Comparison of ENCODE assay signal across 9 cellular contexts in the genomic region with DNA sequence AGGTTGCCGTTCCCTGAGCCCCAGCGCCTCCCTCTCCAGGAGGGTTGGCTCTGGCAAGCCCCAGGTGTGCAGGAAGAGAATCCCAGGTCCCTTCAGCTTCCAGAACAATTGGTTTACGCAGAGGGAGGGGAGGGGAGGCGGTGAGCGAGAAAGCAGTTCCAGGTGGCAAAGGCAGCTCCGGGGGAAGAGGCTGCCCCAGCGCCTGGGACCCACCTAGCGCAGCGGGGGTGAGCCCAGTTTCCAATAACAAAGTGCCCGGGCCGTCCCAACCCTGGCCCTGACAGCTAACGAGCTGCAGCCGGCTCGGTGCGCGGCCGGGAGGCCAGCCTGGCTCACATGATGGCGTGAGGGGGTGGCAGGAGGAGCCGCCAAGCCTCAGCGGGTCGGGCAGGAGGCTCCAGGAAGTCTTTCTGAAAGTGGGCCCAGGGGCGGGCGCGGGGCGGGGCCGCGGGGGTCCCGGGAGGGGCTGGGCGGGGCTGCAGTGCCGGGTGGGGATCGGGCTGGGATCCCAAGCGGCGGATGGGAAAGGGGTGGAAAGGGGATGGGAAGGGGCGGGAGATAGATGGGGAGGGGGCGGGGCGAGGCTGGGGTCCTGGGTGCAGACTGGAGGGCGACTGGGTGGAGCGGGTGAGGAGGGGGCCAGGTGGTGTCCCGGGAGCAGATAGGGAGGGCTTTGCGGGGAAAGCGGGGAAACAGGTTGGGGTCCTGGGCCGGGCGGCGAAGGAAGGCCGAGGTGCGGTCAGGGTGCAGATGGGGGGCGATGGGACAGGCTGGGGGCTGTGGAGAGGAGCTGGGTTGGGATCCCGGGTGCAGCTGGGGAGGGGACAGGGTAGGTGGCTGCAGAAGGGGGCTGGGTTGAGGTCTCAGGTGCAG. TPM values are rescaled to one million over a fixed set of nuclear protein-coding genes. Genes with fewer than 3 reads are reported as not detected.
A peak's percentile ranks its signal among the peaks of the same experiment; 100 is the strongest.
DNase-seq lines count a peak whose midpoint lies in the region; ATAC-seq and TF ChIP-seq lines count a peak whose summit lies in the region.
"Had no signal": no experiment of that assay in that cellular context is flagged by ENCODE, and none has a peak within 500 bp of the region (broad histone marks: within the 10 kb centered on the region; RNA-seq: fewer than 3 reads in every experiment).

No MANE protein-coding gene starts in this region.

- H3K9me3 ChIP-seq in BLaER1 treated with 17β-estradiol and CSF1 and Interleukin-3, amounts not matched to agents 10 nM and 100 nM (replicated peaks in 1 of 11), result no peaks in the 10 kb centered on the region
- H3K9me3 ChIP-seq in adipocyte (ENCODE audit: control insufficient read depth, low read length), result no peaks in the 10 kb centered on the region
- H3K9me3 ChIP-seq in right atrium auricular region, result no peaks in the 10 kb centered on the region
- no peaks in the 10 kb centered on the region for H3K9me3 ChIP-seq in parathyroid adenoma (ENCODE audit: control insufficient read depth, low read length)

- ATAC-seq in HG02840 (IDR thresholded peaks at IDR 0.05; ENCODE audit: low FRiP score, unreplicated experiment), result no peak

- peaks cover 0 to 8% (median 0%) of the 10 kb centered on the region in 11 experiments; a peak in 2 of 22 replicates for H4K20me1 ChIP-seq in BLaER1 treated with 17β-estradiol and CSF1 and Interleukin-3, amounts not matched to agents 10 nM and 100 nM

- H3K9ac ChIP-seq in BLaER1 treated with 17β-estradiol and CSF1 and Interleukin-3, amounts not matched to agents 10 nM and 100 nM, result peak overlapping the region in 10 of 11 experiments; percentile 49 to 79 (median 74); a peak in 17 of 22 replicates
- H3K9ac ChIP-seq in adipocyte (ENCODE audit: low read length), result peak overlapping the region; percentile 79
- no peak overlapping the region for H3K9ac ChIP-seq in parathyroid adenoma

- TF ChIP-seq CTCF in right atrium auricular region (IDR thresholded peaks at IDR 0.05) (no peak), parathyroid adenoma (IDR thresholded peaks at IDR 0.05) (no peak)

- TF ChIP-seq EP300 in Ishikawa (IDR thresholded peaks at IDR 0.05; ENCODE audit: borderline replicate concordance), result peak; percentile 81

- H3K4me3 ChIP-seq in BLaER1 treated with 17β-estradiol and CSF1 and Interleukin-3, amounts not matched to agents 10 nM and 100 nM, result peak overlapping the region; percentile 31 to 65 (median 54); a peak in 19 of 20 replicates
- H3K4me3 ChIP-seq in adipocyte (ENCODE audit: low read length) (peak overlapping the region; percentile 52), right atrium auricular region (peak overlapping the region; percentile 4 to 41), parathyroid adenoma (ENCODE audit: low read depth, low read length) (no peak overlapping the region)

- no peaks in the 10 kb centered on the region for H3K36me3 ChIP-seq in BLaER1 treated with 17β-estradiol and CSF1 and Interleukin-3, amounts not matched to agents 10 nM and 100 nM
- H3K36me3 ChIP-seq in adipocyte (ENCODE audit: control insufficient read depth, insufficient read depth, low read length, severe bottlenecking) (peaks cover 6% of the 10 kb centered on the region), right atrium auricular region (no peaks in the 10 kb centered on the region), parathyroid adenoma (ENCODE audit: control insufficient read depth, insufficient read depth, low read length) (no peaks in the 10 kb centered on the region)

- peak overlapping the region; percentile 88 to 99 (median 97) for H3K4me2 ChIP-seq in BLaER1 treated with 17β-estradiol and CSF1 and Interleukin-3, amounts not matched to agents 10 nM and 100 nM
- H3K4me2 ChIP-seq in parathyroid adenoma (ENCODE audit: low read length), result no peak overlapping the region

- H3K27ac ChIP-seq in BLaER1 treated with 17β-estradiol and CSF1 and Interleukin-3, amounts not matched to agents 10 nM and 100 nM, result peak overlapping the region in 9 of 11 experiments; percentile 36 to 78 (median 69); a peak in 17 of 22 replicates
- peak overlapping the region; percentile 76 to 93 for H3K27ac ChIP-seq in right atrium auricular region
- no peak overlapping the region for H3K27ac ChIP-seq in parathyroid adenoma

- peak; percentile 76 for DNase-seq in adipocyte (ENCODE audit: low read depth)
- DNase-seq in right atrium auricular region (ENCODE audit: low spot score), result peak; percentile 79
- DNase-seq in HPDE6-E6E7 (ENCODE audit: extremely low spot score), result no peak
- no peak for DNase-seq in DMS153 treated with DMSO at 0.1 percent for 48 hours (lab: John Stamatoyannopoulos, UW; ENCODE audit: unreplicated experiment)

- H3K27me3 ChIP-seq in BLaER1 treated with 17β-estradiol and CSF1 and Interleukin-3, amounts not matched to agents 10 nM and 100 nM, result peaks cover 0 to 19% (median 0%) of the 10 kb centered on the region in 11 experiments; a peak in 6 of 22 replicates
- H3K27me3 ChIP-seq in adipocyte (replicated peaks; ENCODE audit: control insufficient read depth, insufficient read depth, low read length) (no peaks in the 10 kb centered on the region), right atrium auricular region (no peaks in the 10 kb centered on the region), parathyroid adenoma (ENCODE audit: control insufficient read depth, insufficient read depth, low read length) (no peaks in the 10 kb centered on the region)

- TF ChIP-seq RAD21 in Ishikawa (IDR thresholded peaks at IDR 0.05; ENCODE audit: low read depth), result no peak

- H3K79me2 ChIP-seq in parathyroid adenoma, result peaks cover 8% of the 10 kb centered on the region

- H3K4me1 ChIP-seq in BLaER1 treated with 17β-estradiol and CSF1 and Interleukin-3, amounts not matched to agents 10 nM and 100 nM, result peaks cover 34 to 67% (median 48%) of the 10 kb centered on the region in 10 experiments
- H3K4me1 ChIP-seq in adipocyte (ENCODE audit: control insufficient read depth, insufficient read depth, low read length) (peaks cover 62% of the 10 kb centered on the region), right atrium auricular region (peaks cover 0 to 100% of the 10 kb centered on the region in 2 donors), parathyroid adenoma (peaks cover 3% of the 10 kb centered on the region)

- peak overlapping the region; percentile 56 for H2AFZ ChIP-seq in parathyroid adenoma

TF ChIP-seq in Ishikawa, 13 proteins besides CTCF, POLR2A, EP300 and RAD21:
- peak; percentile 91 for TF ChIP-seq ZBTB7A (IDR thresholded peaks at IDR 0.05; ENCODE audit: low read depth)
- peak; percentile 39; the same call in 1 of the 2 replicates for TF ChIP-seq NFIC (IDR thresholded peaks at IDR 0.05)
- TF ChIP-seq TCF12 (IDR thresholded peaks at IDR 0.05; ENCODE audit: low read depth), result peak; percentile 89
- TF ChIP-seq, protein P1, sequence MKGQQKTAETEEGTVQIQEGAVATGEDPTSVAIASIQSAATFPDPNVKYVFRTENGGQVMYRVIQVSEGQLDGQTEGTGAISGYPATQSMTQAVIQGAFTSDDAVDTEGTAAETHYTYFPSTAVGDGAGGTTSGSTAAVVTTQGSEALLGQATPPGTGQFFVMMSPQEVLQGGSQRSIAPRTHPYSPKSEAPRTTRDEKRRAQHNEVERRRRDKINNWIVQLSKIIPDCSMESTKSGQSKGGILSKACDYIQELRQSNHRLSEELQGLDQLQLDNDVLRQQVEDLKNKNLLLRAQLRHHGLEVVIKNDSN (IDR thresholded peaks at IDR 0.05), result peak; percentile 63
- peak; percentile 54; the same call in 1 of the 2 replicates for TF ChIP-seq EGR1 (IDR thresholded peaks at IDR 0.05)
- TF ChIP-seq, protein P2, sequence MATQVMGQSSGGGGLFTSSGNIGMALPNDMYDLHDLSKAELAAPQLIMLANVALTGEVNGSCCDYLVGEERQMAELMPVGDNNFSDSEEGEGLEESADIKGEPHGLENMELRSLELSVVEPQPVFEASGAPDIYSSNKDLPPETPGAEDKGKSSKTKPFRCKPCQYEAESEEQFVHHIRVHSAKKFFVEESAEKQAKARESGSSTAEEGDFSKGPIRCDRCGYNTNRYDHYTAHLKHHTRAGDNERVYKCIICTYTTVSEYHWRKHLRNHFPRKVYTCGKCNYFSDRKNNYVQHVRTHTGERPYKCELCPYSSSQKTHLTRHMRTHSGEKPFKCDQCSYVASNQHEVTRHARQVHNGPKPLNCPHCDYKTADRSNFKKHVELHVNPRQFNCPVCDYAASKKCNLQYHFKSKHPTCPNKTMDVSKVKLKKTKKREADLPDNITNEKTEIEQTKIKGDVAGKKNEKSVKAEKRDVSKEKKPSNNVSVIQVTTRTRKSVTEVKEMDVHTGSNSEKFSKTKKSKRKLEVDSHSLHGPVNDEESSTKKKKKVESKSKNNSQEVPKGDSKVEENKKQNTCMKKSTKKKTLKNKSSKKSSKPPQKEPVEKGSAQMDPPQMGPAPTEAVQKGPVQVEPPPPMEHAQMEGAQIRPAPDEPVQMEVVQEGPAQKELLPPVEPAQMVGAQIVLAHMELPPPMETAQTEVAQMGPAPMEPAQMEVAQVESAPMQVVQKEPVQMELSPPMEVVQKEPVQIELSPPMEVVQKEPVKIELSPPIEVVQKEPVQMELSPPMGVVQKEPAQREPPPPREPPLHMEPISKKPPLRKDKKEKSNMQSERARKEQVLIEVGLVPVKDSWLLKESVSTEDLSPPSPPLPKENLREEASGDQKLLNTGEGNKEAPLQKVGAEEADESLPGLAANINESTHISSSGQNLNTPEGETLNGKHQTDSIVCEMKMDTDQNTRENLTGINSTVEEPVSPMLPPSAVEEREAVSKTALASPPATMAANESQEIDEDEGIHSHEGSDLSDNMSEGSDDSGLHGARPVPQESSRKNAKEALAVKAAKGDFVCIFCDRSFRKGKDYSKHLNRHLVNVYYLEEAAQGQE (IDR thresholded peaks at IDR 0.05; ENCODE audit: low read depth), result no peak
- TF ChIP-seq CEBPB (IDR thresholded peaks at IDR 0.05), result no peak
- TF ChIP-seq YY1 (IDR thresholded peaks at IDR 0.05; ENCODE audit: low read depth), result 0 out of 2 replicates have a peak, but pooled peaks have one; percentile 6

RNA-seq across cellular contexts. Expression of a gene that starts 22.8 kb away (rescaled TPM):
- total RNA-seq in right atrium auricular region, result 10 to 100 TPM; 50.4 to 78.9 TPM

RNA-seq across cellular contexts. Expression of a gene that starts 48.7 kb away (rescaled TPM):
- not detected for total RNA-seq in right atrium auricular region
- total RNA-seq: glomerular endothelial cell had no signal

Comparison
In these comparisons a context has a peak if more than half of its experiments do, and no peak if none do; other contexts are left out.
1. DNase-seq: peak in adipocyte (single experiment) and right atrium auricular region (single experiment); none in HPDE6-E6E7 (single experiment) and DMS153 treated with DMSO at 0.1 percent for 48 hours (single experiment).